34 cellular contexts compared by ENCODE assay signal in genomic region chr11:42827845-42828244, GRCh38.
"Had no signal": no experiment of that assay in that cellular context is flagged by ENCODE, and none has a peak within 500 bp of the region (broad histone marks: within the 10 kb centered on the region; RNA-seq: fewer than 3 reads in every experiment).

No MANE protein-coding gene starts in this region.

- H3K4me2 ChIP-seq: KMS-11 had no signal

- H3K9ac ChIP-seq: KMS-11 had no signal

- H3K4me3 ChIP-seq: MG63 had no signal

- H3K36me3 ChIP-seq: MG63 had no signal

- H3K27ac ChIP-seq: KMS-11 had no signal

- DNase-seq: Karpas-422, Kasumi-1, MG63, MM.1S, MV-4-11, NCI-H1048, NCI-H1092, NCI-H1092 treated with DMSO at 0.1 percent for 48 hours, NCI-H1105, NCI-H1105 treated with DMSO at 0.1 percent for 48 hours, NCI-H1417, NCI-H1417 treated with DMSO at 0.1 percent for 48 hours, NCI-H1436, NCI-H1436 treated with DMSO at 0.1 percent for 48 hours, NCI-H146, NCI-H1694, NCI-H1694 treated with DMSO at 0.1 percent for 48 hours, NCI-H187, NCI-H187 treated with DMSO at 0.1 percent for 48 hours, NCI-H1930, NCI-H2029, NCI-H2029 treated with DMSO at 0.1 percent for 48 hours, NCI-H2081, NCI-H2081 treated with DMSO at 0.1 percent for 48 hours, NCI-H2107, NCI-H2171, NCI-H2171 treated with DMSO at 0.1 percent for 48 hours, NCI-H2227 treated with DMSO at 0.1 percent for 48 hours, NCI-H226, NCI-H345, NCI-H446, NCI-H446 treated with DMSO at 0.1 percent for 48 hours, NCI-H510A had no signal

- H3K27me3 ChIP-seq: MG63 had no signal

- H3K9me3 ChIP-seq: MG63 had no signal
